8 cellular contexts compared by ENCODE assay signal in genomic region chr11:101915811-101916291, GRCh38. TPM values are rescaled to one million over a fixed set of nuclear protein-coding genes. Genes with fewer than 3 reads are reported as not detected.
A peak's percentile ranks its signal among the peaks of the same experiment; 100 is the strongest.
DNase-seq lines count a peak whose midpoint lies in the region; ATAC-seq and TF ChIP-seq lines count a peak whose summit lies in the region.

No MANE protein-coding gene starts in this region.

- 7% methylated on average over 4 of the region's 4 CpGs for WGBS in prostate gland

- H3K4me1 ChIP-seq in prostate gland (replicated peaks) = no peaks in the 10 kb centered on the region

- H3K9me3 ChIP-seq in prostate gland = no peaks in the 10 kb centered on the region

- no peak for DNase-seq in Calu3
- DNase-seq in HS-27A (ENCODE audit: low read depth) = peak; percentile 0
- peak; percentile 48 to 70 for DNase-seq in foreskin fibroblast
- DNase-seq in prostate gland (ENCODE audit: low spot score) = no peak
- DNase-seq in LoVo (ENCODE audit: low spot score) = no peak
- DNase-seq in NCI-H1048 (lab: John Stamatoyannopoulos, UW) = no peak

- peak; percentile 50 for ATAC-seq in GM19395 (IDR thresholded peaks at IDR 0.05; ENCODE audit: unreplicated experiment)

- H3K4me3 ChIP-seq in foreskin fibroblast (ENCODE audit: low read depth in 1 of 2, low read length in 2 of 2) (peak overlapping the region; percentile 61 to 82), prostate gland (peak overlapping the region; percentile 60 to 76)

- H3K36me3 ChIP-seq in prostate gland = no peaks in the 10 kb centered on the region

- peaks cover 14% of the 10 kb centered on the region for H3K36me3 Mint-ChIP-seq in Calu3 (ENCODE audit: insufficient read depth, unreplicated experiment)

- peak overlapping the region; percentile 66 for H3K27ac ChIP-seq in VCaP
- H3K27ac ChIP-seq in prostate gland = peak overlapping the region; percentile 68 to 81

- no peak for TF ChIP-seq POLR2A in prostate gland (IDR thresholded peaks at IDR 0.05)

- H3K27me3 ChIP-seq in prostate gland (replicated peaks; ENCODE audit: insufficient read depth) = no peaks in the 10 kb centered on the region

- H3K4me3 Mint-ChIP-seq in Calu3 (ENCODE audit: low read depth, unreplicated experiment) = peak overlapping the region; percentile 100

- H3K27me3 Mint-ChIP-seq in Calu3 (ENCODE audit: unreplicated experiment) = no peaks in the 10 kb centered on the region

- CTCF ChIA-PET in Calu3 (lab: Charles Lee) = no interaction called here

- H3K27ac Mint-ChIP-seq in Calu3 (ENCODE audit: unreplicated experiment) = peak overlapping the region; percentile 96

- BruUV-seq in Calu3 (replicated peaks; lab: Mats Ljungman, UMichigan) = no TSS peak

- H3K4me1 Mint-ChIP-seq in Calu3 (ENCODE audit: low read depth, unreplicated experiment) = peaks cover 21% of the 10 kb centered on the region

- TF ChIP-seq CTCF in Calu3 (IDR thresholded peaks at IDR 0.05; ENCODE audit: unreplicated experiment) (no peak), VCaP (conservative IDR thresholded peaks at IDR 0.05) (no peak), foreskin fibroblast (IDR thresholded peaks at IDR 0.05; ENCODE audit: low read depth, low read length) (no peak), prostate gland (IDR thresholded peaks at IDR 0.05) (no peak)

- intact Hi-C loops in Calu3 (cut with micrococcal nuclease; ENCODE audit: unreplicated experiment) = loop anchor here (2.0 to 5.0 kb wide), 3 partner anchors 53 to 196 kb away; partner anchors contain the start of gene YAP1
- intact Hi-C loops in prostate gland (cut with DNase I) = loop anchor here (5.0 to 10.0 kb wide), 2 partner anchors 54 to 359 kb away; no protein-coding TSS in a partner anchor

- no peaks in the 10 kb centered on the region for H3K9me3 Mint-ChIP-seq in Calu3 (ENCODE audit: low read depth, unreplicated experiment)

RNA-seq across cellular contexts. Expression of gene ANGPTL5, which starts 0.5 kb away (rescaled TPM):
- not detected in 2 replicates for total RNA-seq in Calu3 (2022)
- total RNA-seq in prostate gland = under 1 TPM in 1 of 2 donors, not detected in 1; 0.57 TPM

RNA-seq across cellular contexts. Expression of gene CEP126, which starts 1.0 kb away (rescaled TPM):
- total RNA-seq in Calu3 (2022) (3.1 and 3.8 TPM in 2 replicates), prostate gland (10 to 100 TPM in 1 of 2 donors, 1 to 10 TPM in 1; 2.0 to 15.2 TPM)

Comparison
In these comparisons a context has a peak if more than half of its experiments do, and no peak if none do; other contexts are left out.
1. DNase-seq: peak in HS-27A (single experiment) and foreskin fibroblast (2 of 2); none in Calu3 (single experiment), prostate gland (single experiment), LoVo (single experiment) and NCI-H1048 (single experiment).